In genomic region chr11:313787-314547, GRCh38 we compare ENCODE assay signal across 8 cellular contexts. TPM values are rescaled to one million over a fixed set of nuclear protein-coding genes. Genes with fewer than 3 reads are reported as not detected.
DNase-seq lines count a peak whose midpoint lies in the region; ATAC-seq and TF ChIP-seq lines count a peak whose summit lies in the region.

TSS of gene IFITM1 (plus strand) at chr11:314040. CDS start at chr11:314171, 131 bp downstream.

- H3K27ac ChIP-seq in HUES48 (ENCODE audit: low read depth, low read length) (peak within 1 kb of the TSS; percentile 89), muscle layer of duodenum (ENCODE audit: low read length) (peak within 1 kb of the TSS; percentile 85)

- ATAC-seq in HG03025 (IDR thresholded peaks at IDR 0.05; ENCODE audit: low FRiP score, unreplicated experiment): no peak
- ATAC-seq in GM18520 (IDR thresholded peaks at IDR 0.05; ENCODE audit: unreplicated experiment): no peak

- peak; percentile 8 for DNase-seq in NCI-H2107 treated with DMSO at 0.1 percent for 48 hours (lab: John Stamatoyannopoulos, UW; ENCODE audit: unreplicated experiment)
- no peak for DNase-seq in NCI-H2107 (lab: John Stamatoyannopoulos, UW)
- peak; percentile 84 for DNase-seq in activated CD4-positive, alpha-beta memory T cell treated with anti-CD3 and anti-CD28 coated beads, Interleukin-2, amount 10 ng/mL, durations not matched to agents 7 days and 5 days
- peak; percentile 68 for DNase-seq in epithelial cell of esophagus (ENCODE audit: low read depth)

- H3K4me1 ChIP-seq in HUES48 (ENCODE audit: control insufficient read depth, insufficient read depth, low read length) (peaks cover 53% of the 10 kb centered on the region), muscle layer of duodenum (ENCODE audit: control insufficient read depth in 1 of 2, insufficient read depth in 2 of 2, low read length in 2 of 2) (peaks cover 0 to 19% of the 10 kb centered on the region in 2 donors)

- CTCF ChIA-PET in activated CD4-positive, alpha-beta memory T cell treated with anti-CD3 and anti-CD28 coated beads, Interleukin-2, amount 10 ng/mL, durations not matched to agents 7 days and 5 days (lab: Charles Lee): interaction anchor here (1.1 to 1.4 kb wide), 2 partner anchors 135 to 136 kb away, joined by 3 read pairs; partner anchors contain the start of gene PTDSS2

- H3K36me3 Mint-ChIP-seq in activated CD4-positive, alpha-beta memory T cell treated with anti-CD3 and anti-CD28 coated beads, Interleukin-2, amount 10 ng/mL, durations not matched to agents 7 days and 5 days (ENCODE audit: low read depth): peaks cover 58% of the 10 kb centered on the region

- no peaks in the 10 kb centered on the region for H3K9me3 ChIP-seq in HUES48 (ENCODE audit: control insufficient read depth, insufficient read depth, low read length)
- H3K9me3 ChIP-seq in muscle layer of duodenum (ENCODE audit: control insufficient read depth in 1 of 2, low read length in 2 of 2): no peaks in the 10 kb centered on the region

- H3K9me3 Mint-ChIP-seq in activated CD4-positive, alpha-beta memory T cell treated with anti-CD3 and anti-CD28 coated beads, Interleukin-2, amount 10 ng/mL, durations not matched to agents 7 days and 5 days: no peaks in the 10 kb centered on the region

- peaks cover 33% of the 10 kb centered on the region for H3K4me1 Mint-ChIP-seq in activated CD4-positive, alpha-beta memory T cell treated with anti-CD3 and anti-CD28 coated beads, Interleukin-2, amount 10 ng/mL, durations not matched to agents 7 days and 5 days

- H3K4me3 ChIP-seq in HUES48 (ENCODE audit: low read depth, low read length): peak within 1 kb of the TSS; percentile 86
- H3K4me3 ChIP-seq in epithelial cell of esophagus (ENCODE audit: low read length): peak within 1 kb of the TSS; percentile 36
- peak within 1 kb of the TSS; percentile 69 to 78 for H3K4me3 ChIP-seq in muscle layer of duodenum (ENCODE audit: low read depth in 1 of 2, low read length in 2 of 2)

- H3K4me3 Mint-ChIP-seq in activated CD4-positive, alpha-beta memory T cell treated with anti-CD3 and anti-CD28 coated beads, Interleukin-2, amount 10 ng/mL, durations not matched to agents 7 days and 5 days: peak within 1 kb of the TSS; percentile 88

- peak within 1 kb of the TSS; percentile 96 for H3K27ac Mint-ChIP-seq in activated CD4-positive, alpha-beta memory T cell treated with anti-CD3 and anti-CD28 coated beads, Interleukin-2, amount 10 ng/mL, durations not matched to agents 7 days and 5 days

- TF ChIP-seq CTCF in epithelial cell of esophagus (IDR thresholded peaks at IDR 0.05; ENCODE audit: insufficient read depth, low read depth, low read length, missing control alignments): no peak

- H3K36me3 ChIP-seq in HUES48 (ENCODE audit: control insufficient read depth, insufficient read depth, low read length) (peaks cover 3% of the 10 kb centered on the region; the same call in 1 of the 2 replicates), muscle layer of duodenum (ENCODE audit: control insufficient read depth in 1 of 2, insufficient read depth in 2 of 2, low read length in 2 of 2) (no peaks in the 10 kb centered on the region)

- POLR2A ChIA-PET in activated CD4-positive, alpha-beta memory T cell treated with anti-CD3 and anti-CD28 coated beads, Interleukin-2, amount 10 ng/mL, durations not matched to agents 7 days and 5 days (lab: Charles Lee): interaction anchor here (1.2 to 7.2 kb wide), 9 partner anchors 9 to 107 kb away, joined by 3 to 85 read pairs (median 8); partner anchors contain the start of genes BET1L and RIC8A

- H3K27me3 ChIP-seq in HUES48 (ENCODE audit: control insufficient read depth, insufficient read depth, low read length): no peaks in the 10 kb centered on the region; the same call in 1 of the 2 replicates
- H3K27me3 ChIP-seq in muscle layer of duodenum (ENCODE audit: low read depth, low read length): no peaks in the 10 kb centered on the region

- H3K9ac ChIP-seq in HUES48 (ENCODE audit: low read depth, low read length): peak within 1 kb of the TSS; percentile 42

- no peaks in the 10 kb centered on the region for H3K27me3 Mint-ChIP-seq in activated CD4-positive, alpha-beta memory T cell treated with anti-CD3 and anti-CD28 coated beads, Interleukin-2, amount 10 ng/mL, durations not matched to agents 7 days and 5 days

RNA-seq across cellular contexts. Expression of gene IFITM1, which starts in this region (rescaled TPM):
- 1,000 to 10,000 TPM; 1,010 to 1,055 TPM for total RNA-seq in activated CD4-positive, alpha-beta memory T cell treated with anti-CD3 and anti-CD28 coated beads, Interleukin-2, amount 10 ng/mL, durations not matched to agents 7 days and 5 days

Comparison
In these comparisons a context has a peak if more than half of its experiments do, and no peak if none do; other contexts are left out.
1. H3K4me3 ChIP-seq: peak in every context shown above with its lines; median percentile 86 in HUES48; 74 in muscle layer of duodenum; 36 in epithelial cell of esophagus.